ENCODE assay signal across 12 cellular contexts in genomic region chr3:32249184-32249782, GRCh38. TPM values are rescaled to one million over a fixed set of nuclear protein-coding genes. Genes with fewer than 3 reads are reported as not detected.
DNase-seq lines count a peak whose midpoint lies in the region; ATAC-seq, FAIRE-seq and TF ChIP-seq lines count a peak whose summit lies in the region.
"Had no signal": no experiment of that assay in that cellular context is flagged by ENCODE, and none has a peak within 500 bp of the region (broad histone marks: within the 10 kb centered on the region; RNA-seq: fewer than 3 reads in every experiment).

No MANE protein-coding gene starts in this region.

- H4K20me1 ChIP-seq in astrocyte (ENCODE audit: insufficient read depth, low read length) (no peaks in the 10 kb centered on the region), neural progenitor cell (ENCODE audit: low read depth) (no peaks in the 10 kb centered on the region)

- no peaks in the 10 kb centered on the region for H3K36me3 Mint-ChIP-seq in astrocyte (ENCODE audit: low read depth, unreplicated experiment)
- H3K36me3 Mint-ChIP-seq in neural progenitor cell, result no peaks in the 10 kb centered on the region

- H3K4me2 ChIP-seq in astrocyte (ENCODE audit: low read length) (peak overlapping the region; percentile 27), neural progenitor cell (no peak overlapping the region)

- CTCF ChIA-PET in BJ (lab: Yijun Ruan, JAX), result no interaction called here

- H3K4me1 ChIP-seq in astrocyte (ENCODE audit: insufficient read depth, low read length), result no peaks in the 10 kb centered on the region
- no peaks in the 10 kb centered on the region for H3K4me1 ChIP-seq in neural progenitor cell
- H3K4me1 ChIP-seq: suprapubic skin had no signal

- H3K27ac ChIP-seq in astrocyte (ENCODE audit: low read depth, low read length), result no peak overlapping the region
- no peak overlapping the region for H3K27ac ChIP-seq in neural progenitor cell
- H3K27ac ChIP-seq: suprapubic skin had no signal

- POLR2A ChIA-PET in BJ (lab: Charles Lee), result no interaction called here

- peaks cover 4% of the 10 kb centered on the region for H3K27me3 Mint-ChIP-seq in astrocyte (ENCODE audit: low read depth, unreplicated experiment)
- H3K27me3 Mint-ChIP-seq in neural progenitor cell (ENCODE audit: insufficient read depth, low read depth), result no peaks in the 10 kb centered on the region

- H3K36me3 ChIP-seq in BJ (ENCODE audit: control insufficient read depth, insufficient read depth, low read length) (no peaks in the 10 kb centered on the region), astrocyte (ENCODE audit: insufficient read depth, low read length) (no peaks in the 10 kb centered on the region), neural progenitor cell (no peaks in the 10 kb centered on the region)
- H3K36me3 ChIP-seq: suprapubic skin had no signal

- H3K4me3 Mint-ChIP-seq in astrocyte (ENCODE audit: unreplicated experiment), result no peak overlapping the region
- no peak overlapping the region for H3K4me3 Mint-ChIP-seq in neural progenitor cell

- no peak overlapping the region for H3K9ac ChIP-seq in astrocyte (ENCODE audit: low read length)
- no peak overlapping the region for H3K9ac ChIP-seq in neural progenitor cell

- no peaks in the 10 kb centered on the region for H3K9me3 Mint-ChIP-seq in astrocyte (ENCODE audit: unreplicated experiment)
- peaks cover 3% of the 10 kb centered on the region for H3K9me3 Mint-ChIP-seq in neural progenitor cell

- TF ChIP-seq CTCF in BJ (IDR thresholded peaks at IDR 0.05; ENCODE audit: insufficient read depth, low read depth, low read length) (no peak), astrocyte (IDR thresholded peaks at IDR 0.05; ENCODE audit: insufficient read depth, low read depth, low read length) (no peak), neural progenitor cell (IDR thresholded peaks at IDR 0.05) (no peak)

- no peaks in the 10 kb centered on the region for H3K9me3 ChIP-seq in astrocyte (ENCODE audit: insufficient read depth, low read depth, low read length)
- no peaks in the 10 kb centered on the region for H3K9me3 ChIP-seq in neural progenitor cell (ENCODE audit: low read depth)
- H3K9me3 ChIP-seq: suprapubic skin had no signal

- DNase-seq in BJ (ENCODE audit: low read depth), result peak; percentile 77
- DNase-seq in M059J (ENCODE audit: low read depth), result peak; percentile 94
- DNase-seq in astrocyte (ENCODE audit: low read depth), result peak; percentile 96
- peak; percentile 81 for DNase-seq in kidney glomerular epithelial cell (lab: John Stamatoyannopoulos, UW)
- no peak for DNase-seq in neural progenitor cell (ENCODE audit: low spot score)
- DNase-seq in NCI-H774 (lab: John Stamatoyannopoulos, UW), result no peak
- DNase-seq: left cardiac atrium, NCI-H345 had no signal

- H3F3A ChIP-seq in neural progenitor cell (ENCODE audit: low read depth), result no peaks in the 10 kb centered on the region

- H3K4me3 ChIP-seq in BJ (ENCODE audit: low read depth, low read length), result no peak overlapping the region
- H3K4me3 ChIP-seq in astrocyte (ENCODE audit: insufficient read depth, low read depth, low read length), result no peak overlapping the region
- no peak overlapping the region for H3K4me3 ChIP-seq in neural progenitor cell
- H3K4me3 ChIP-seq: skin epidermis, suprapubic skin had no signal

- H3K27ac Mint-ChIP-seq in astrocyte (ENCODE audit: unreplicated experiment) (no peak overlapping the region), neural progenitor cell (no peak overlapping the region)

- H3K4me1 Mint-ChIP-seq in astrocyte (ENCODE audit: low read depth, unreplicated experiment) (peaks cover 9% of the 10 kb centered on the region), neural progenitor cell (no peaks in the 10 kb centered on the region)

- ATAC-seq in HG02763 (IDR thresholded peaks at IDR 0.05; ENCODE audit: unreplicated experiment), result no peak
- ATAC-seq in HG02759 (IDR thresholded peaks at IDR 0.05; ENCODE audit: unreplicated experiment), result no peak

- no peaks in the 10 kb centered on the region for H3K79me2 ChIP-seq in astrocyte (ENCODE audit: insufficient read depth, low read length)
- H3K79me2 ChIP-seq in neural progenitor cell (ENCODE audit: low read depth), result no peaks in the 10 kb centered on the region

- H2AFZ ChIP-seq in astrocyte (ENCODE audit: low read depth, low read length), result no peak overlapping the region
- no peak overlapping the region for H2AFZ ChIP-seq in neural progenitor cell (replicated peaks)

- H3K27me3 ChIP-seq in BJ (ENCODE audit: control insufficient read depth, insufficient read depth, low read length) (peaks cover 5% of the 10 kb centered on the region), astrocyte (ENCODE audit: insufficient read depth, low read length) (no peaks in the 10 kb centered on the region), neural progenitor cell (no peaks in the 10 kb centered on the region)
- H3K27me3 ChIP-seq: suprapubic skin had no signal

- FAIRE-seq in astrocyte (lab: Jason Lieb, UNC), result peak; percentile 98

RNA-seq across cellular contexts. Expression of gene CMTM8, which starts 10.8 kb away (rescaled TPM):
- polyA plus RNA-seq in BJ (2011; rRNA removed), result 0.18 and 0.39 TPM in 2 replicates
- not detected in 2 replicates for polyA minus RNA-seq in BJ (2011; rRNA and poly(A)+ RNA removed)
- total RNA-seq in M059J (2014; rRNA removed; shearing (Covaris generic)), result 3.7 and 4.6 TPM in 2 replicates
- total RNA-seq in astrocyte (1.6 TPM in 2 replicates), neural progenitor cell (ENCODE audit: low replicate concordance) (2.1 and 8.1 TPM in 2 replicates)

Comparison
In these comparisons a context has a peak if more than half of its experiments do, and no peak if none do; other contexts are left out.
1. DNase-seq: peak in BJ (single experiment), M059J (single experiment), astrocyte (single experiment) and kidney glomerular epithelial cell (single experiment); none in neural progenitor cell (single experiment) and NCI-H774 (single experiment).